In the genomic region with DNA sequence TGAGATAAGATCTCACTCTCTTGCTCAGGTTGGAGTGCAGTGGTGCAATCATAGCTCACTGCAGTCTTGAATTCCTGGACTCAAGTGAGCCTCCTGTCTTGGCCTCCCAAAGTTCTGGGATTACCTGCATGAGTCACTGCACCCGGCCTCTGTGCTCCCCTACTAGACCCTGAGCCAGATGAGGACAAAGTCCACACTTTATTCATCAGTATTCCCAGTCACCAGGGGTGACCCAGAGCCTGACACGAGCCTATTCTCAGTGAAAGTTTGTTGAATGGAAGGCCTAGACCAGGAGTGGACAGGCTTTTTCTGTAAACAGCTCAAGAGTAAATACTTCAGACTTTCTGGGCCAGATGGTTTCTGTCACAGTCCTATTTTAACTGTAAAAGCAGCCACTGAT, we compare ENCODE assay signal across 1 cellular context.
TF ChIP-seq lines count a peak whose summit lies in the region.

No MANE protein-coding gene starts in this region.

TF ChIP-seq in HepG2, 621 proteins besides CTCF, POLR2A, EP300 and RAD21 (continued from another document and continues in another):
- TF ChIP-seq, protein P1, sequence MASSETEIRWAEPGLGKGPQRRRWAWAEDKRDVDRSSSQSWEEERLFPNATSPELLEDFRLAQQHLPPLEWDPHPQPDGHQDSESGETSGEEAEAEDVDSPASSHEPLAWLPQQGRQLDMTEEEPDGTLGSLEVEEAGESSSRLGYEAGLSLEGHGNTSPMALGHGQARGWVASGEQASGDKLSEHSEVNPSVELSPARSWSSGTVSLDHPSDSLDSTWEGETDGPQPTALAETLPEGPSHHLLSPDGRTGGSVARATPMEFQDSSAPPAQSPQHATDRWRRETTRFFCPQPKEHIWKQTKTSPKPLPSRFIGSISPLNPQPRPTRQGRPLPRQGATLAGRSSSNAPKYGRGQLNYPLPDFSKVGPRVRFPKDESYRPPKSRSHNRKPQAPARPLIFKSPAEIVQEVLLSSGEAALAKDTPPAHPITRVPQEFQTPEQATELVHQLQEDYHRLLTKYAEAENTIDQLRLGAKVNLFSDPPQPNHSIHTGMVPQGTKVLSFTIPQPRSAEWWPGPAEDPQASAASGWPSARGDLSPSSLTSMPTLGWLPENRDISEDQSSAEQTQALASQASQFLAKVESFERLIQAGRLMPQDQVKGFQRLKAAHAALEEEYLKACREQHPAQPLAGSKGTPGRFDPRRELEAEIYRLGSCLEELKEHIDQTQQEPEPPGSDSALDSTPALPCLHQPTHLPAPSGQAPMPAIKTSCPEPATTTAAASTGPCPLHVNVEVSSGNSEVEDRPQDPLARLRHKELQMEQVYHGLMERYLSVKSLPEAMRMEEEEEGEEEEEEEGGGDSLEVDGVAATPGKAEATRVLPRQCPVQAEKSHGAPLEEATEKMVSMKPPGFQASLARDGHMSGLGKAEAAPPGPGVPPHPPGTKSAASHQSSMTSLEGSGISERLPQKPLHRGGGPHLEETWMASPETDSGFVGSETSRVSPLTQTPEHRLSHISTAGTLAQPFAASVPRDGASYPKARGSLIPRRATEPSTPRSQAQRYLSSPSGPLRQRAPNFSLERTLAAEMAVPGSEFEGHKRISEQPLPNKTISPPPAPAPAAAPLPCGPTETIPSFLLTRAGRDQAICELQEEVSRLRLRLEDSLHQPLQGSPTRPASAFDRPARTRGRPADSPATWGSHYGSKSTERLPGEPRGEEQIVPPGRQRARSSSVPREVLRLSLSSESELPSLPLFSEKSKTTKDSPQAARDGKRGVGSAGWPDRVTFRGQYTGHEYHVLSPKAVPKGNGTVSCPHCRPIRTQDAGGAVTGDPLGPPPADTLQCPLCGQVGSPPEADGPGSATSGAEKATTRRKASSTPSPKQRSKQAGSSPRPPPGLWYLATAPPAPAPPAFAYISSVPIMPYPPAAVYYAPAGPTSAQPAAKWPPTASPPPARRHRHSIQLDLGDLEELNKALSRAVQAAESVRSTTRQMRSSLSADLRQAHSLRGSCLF (CRISPR knock-in tag; IDR thresholded peaks at IDR 0.05; ENCODE audit: borderline replicate concordance) = no peak
- TF ChIP-seq REL (CRISPR knock-in tag; conservative IDR thresholded peaks at IDR 0.05) (no peak), HOXA5 (CRISPR knock-in tag; IDR thresholded peaks at IDR 0.05) (no peak), KLF11 (CRISPR knock-in tag; IDR thresholded peaks at IDR 0.05) (no peak), NR1H2 (CRISPR knock-in tag; IDR thresholded peaks at IDR 0.05; ENCODE audit: borderline replicate concordance, low read depth) (no peak), SNAI1 (CRISPR knock-in tag; IDR thresholded peaks at IDR 0.05; ENCODE audit: borderline replicate concordance) (no peak), SP140L (CRISPR knock-in tag; IDR thresholded peaks at IDR 0.05; ENCODE audit: borderline replicate concordance) (no peak), ZNF354B (CRISPR knock-in tag; IDR thresholded peaks at IDR 0.05) (no peak), PTBP1 (IDR thresholded peaks at IDR 0.05; ENCODE audit: low read depth, low read length, poor library complexity, severe bottlenecking) (no peak), SIX1 (CRISPR knock-in tag; IDR thresholded peaks at IDR 0.05; ENCODE audit: borderline replicate concordance) (no peak), SUZ12 (IDR thresholded peaks at IDR 0.05; ENCODE audit: low read depth, low read length) (no peak), CREM (IDR thresholded peaks at IDR 0.05) (peak; percentile 37; the same call in 1 of the 2 replicates), CREM (CRISPR knock-in tag; IDR thresholded peaks at IDR 0.05) (no peak), ZBTB38 (CRISPR knock-in tag; IDR thresholded peaks at IDR 0.05) (no peak), ZNF577 (CRISPR knock-in tag; IDR thresholded peaks at IDR 0.05; ENCODE audit: borderline replicate concordance, low read depth) (no peak), FOXK2 (IDR thresholded peaks at IDR 0.05) (no peak), ZNF792 (CRISPR knock-in tag; IDR thresholded peaks at IDR 0.05) (no peak), SSRP1 (CRISPR knock-in tag; IDR thresholded peaks at IDR 0.05) (no peak), ZNF557 (CRISPR knock-in tag; IDR thresholded peaks at IDR 0.05) (no peak), ETV6 (CRISPR knock-in tag; conservative IDR thresholded peaks at IDR 0.05) (no peak), SYNCRIP (IDR thresholded peaks at IDR 0.05; ENCODE audit: insufficient read depth, low read depth, low read length) (no peak), HMG20A (CRISPR knock-in tag; IDR thresholded peaks at IDR 0.05; ENCODE audit: borderline replicate concordance) (peak; percentile 75; the same call in 1 of the 2 replicates), BRD4 (CRISPR knock-in tag; IDR thresholded peaks at IDR 0.05) (no peak), FOSL2 (CRISPR knock-in tag; IDR thresholded peaks at IDR 0.05) (peak; percentile 96), JUNB (CRISPR knock-in tag; IDR thresholded peaks at IDR 0.05; ENCODE audit: borderline replicate concordance) (no peak), TOE1 (CRISPR knock-in tag; IDR thresholded peaks at IDR 0.05) (no peak), KAT2B (IDR thresholded peaks at IDR 0.05; ENCODE audit: borderline replicate concordance, low read depth, low read length) (no peak), TSC22D2 (CRISPR knock-in tag; IDR thresholded peaks at IDR 0.05; ENCODE audit: borderline replicate concordance) (no peak)
- TF ChIP-seq, protein P2, sequence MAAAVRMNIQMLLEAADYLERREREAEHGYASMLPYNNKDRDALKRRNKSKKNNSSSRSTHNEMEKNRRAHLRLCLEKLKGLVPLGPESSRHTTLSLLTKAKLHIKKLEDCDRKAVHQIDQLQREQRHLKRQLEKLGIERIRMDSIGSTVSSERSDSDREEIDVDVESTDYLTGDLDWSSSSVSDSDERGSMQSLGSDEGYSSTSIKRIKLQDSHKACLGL (CRISPR knock-in tag; IDR thresholded peaks at IDR 0.05) = no peak
- TF ChIP-seq, protein P3, sequence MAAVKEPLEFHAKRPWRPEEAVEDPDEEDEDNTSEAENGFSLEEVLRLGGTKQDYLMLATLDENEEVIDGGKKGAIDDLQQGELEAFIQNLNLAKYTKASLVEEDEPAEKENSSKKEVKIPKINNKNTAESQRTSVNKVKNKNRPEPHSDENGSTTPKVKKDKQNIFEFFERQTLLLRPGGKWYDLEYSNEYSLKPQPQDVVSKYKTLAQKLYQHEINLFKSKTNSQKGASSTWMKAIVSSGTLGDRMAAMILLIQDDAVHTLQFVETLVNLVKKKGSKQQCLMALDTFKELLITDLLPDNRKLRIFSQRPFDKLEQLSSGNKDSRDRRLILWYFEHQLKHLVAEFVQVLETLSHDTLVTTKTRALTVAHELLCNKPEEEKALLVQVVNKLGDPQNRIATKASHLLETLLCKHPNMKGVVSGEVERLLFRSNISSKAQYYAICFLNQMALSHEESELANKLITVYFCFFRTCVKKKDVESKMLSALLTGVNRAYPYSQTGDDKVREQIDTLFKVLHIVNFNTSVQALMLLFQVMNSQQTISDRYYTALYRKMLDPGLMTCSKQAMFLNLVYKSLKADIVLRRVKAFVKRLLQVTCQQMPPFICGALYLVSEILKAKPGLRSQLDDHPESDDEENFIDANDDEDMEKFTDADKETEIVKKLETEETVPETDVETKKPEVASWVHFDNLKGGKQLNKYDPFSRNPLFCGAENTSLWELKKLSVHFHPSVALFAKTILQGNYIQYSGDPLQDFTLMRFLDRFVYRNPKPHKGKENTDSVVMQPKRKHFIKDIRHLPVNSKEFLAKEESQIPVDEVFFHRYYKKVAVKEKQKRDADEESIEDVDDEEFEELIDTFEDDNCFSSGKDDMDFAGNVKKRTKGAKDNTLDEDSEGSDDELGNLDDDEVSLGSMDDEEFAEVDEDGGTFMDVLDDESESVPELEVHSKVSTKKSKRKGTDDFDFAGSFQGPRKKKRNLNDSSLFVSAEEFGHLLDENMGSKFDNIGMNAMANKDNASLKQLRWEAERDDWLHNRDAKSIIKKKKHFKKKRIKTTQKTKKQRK (IDR thresholded peaks at IDR 0.05; ENCODE audit: low read length) = no peak
- TF ChIP-seq, protein P4, sequence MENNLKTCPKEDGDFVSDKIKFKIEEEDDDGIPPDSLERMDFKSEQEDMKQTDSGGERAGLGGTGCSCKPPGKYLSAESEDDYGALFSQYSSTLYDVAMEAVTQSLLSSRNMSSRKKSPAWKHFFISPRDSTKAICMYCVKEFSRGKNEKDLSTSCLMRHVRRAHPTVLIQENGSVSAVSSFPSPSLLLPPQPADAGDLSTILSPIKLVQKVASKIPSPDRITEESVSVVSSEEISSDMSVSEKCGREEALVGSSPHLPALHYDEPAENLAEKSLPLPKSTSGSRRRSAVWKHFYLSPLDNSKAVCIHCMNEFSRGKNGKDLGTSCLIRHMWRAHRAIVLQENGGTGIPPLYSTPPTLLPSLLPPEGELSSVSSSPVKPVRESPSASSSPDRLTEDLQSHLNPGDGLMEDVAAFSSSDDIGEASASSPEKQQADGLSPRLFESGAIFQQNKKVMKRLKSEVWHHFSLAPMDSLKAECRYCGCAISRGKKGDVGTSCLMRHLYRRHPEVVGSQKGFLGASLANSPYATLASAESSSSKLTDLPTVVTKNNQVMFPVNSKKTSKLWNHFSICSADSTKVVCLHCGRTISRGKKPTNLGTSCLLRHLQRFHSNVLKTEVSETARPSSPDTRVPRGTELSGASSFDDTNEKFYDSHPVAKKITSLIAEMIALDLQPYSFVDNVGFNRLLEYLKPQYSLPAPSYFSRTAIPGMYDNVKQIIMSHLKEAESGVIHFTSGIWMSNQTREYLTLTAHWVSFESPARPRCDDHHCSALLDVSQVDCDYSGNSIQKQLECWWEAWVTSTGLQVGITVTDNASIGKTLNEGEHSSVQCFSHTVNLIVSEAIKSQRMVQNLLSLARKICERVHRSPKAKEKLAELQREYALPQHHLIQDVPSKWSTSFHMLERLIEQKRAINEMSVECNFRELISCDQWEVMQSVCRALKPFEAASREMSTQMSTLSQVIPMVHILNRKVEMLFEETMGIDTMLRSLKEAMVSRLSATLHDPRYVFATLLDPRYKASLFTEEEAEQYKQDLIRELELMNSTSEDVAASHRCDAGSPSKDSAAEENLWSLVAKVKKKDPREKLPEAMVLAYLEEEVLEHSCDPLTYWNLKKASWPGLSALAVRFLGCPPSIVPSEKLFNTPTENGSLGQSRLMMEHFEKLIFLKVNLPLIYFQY (CRISPR knock-in tag; IDR thresholded peaks at IDR 0.05; ENCODE audit: borderline replicate concordance) = peak; percentile 91
- TF ChIP-seq, protein P5, sequence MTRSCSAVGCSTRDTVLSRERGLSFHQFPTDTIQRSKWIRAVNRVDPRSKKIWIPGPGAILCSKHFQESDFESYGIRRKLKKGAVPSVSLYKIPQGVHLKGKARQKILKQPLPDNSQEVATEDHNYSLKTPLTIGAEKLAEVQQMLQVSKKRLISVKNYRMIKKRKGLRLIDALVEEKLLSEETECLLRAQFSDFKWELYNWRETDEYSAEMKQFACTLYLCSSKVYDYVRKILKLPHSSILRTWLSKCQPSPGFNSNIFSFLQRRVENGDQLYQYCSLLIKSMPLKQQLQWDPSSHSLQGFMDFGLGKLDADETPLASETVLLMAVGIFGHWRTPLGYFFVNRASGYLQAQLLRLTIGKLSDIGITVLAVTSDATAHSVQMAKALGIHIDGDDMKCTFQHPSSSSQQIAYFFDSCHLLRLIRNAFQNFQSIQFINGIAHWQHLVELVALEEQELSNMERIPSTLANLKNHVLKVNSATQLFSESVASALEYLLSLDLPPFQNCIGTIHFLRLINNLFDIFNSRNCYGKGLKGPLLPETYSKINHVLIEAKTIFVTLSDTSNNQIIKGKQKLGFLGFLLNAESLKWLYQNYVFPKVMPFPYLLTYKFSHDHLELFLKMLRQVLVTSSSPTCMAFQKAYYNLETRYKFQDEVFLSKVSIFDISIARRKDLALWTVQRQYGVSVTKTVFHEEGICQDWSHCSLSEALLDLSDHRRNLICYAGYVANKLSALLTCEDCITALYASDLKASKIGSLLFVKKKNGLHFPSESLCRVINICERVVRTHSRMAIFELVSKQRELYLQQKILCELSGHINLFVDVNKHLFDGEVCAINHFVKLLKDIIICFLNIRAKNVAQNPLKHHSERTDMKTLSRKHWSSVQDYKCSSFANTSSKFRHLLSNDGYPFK (CRISPR knock-in tag; IDR thresholded peaks at IDR 0.05; ENCODE audit: borderline replicate concordance) = no peak
- TF ChIP-seq, protein P6, sequence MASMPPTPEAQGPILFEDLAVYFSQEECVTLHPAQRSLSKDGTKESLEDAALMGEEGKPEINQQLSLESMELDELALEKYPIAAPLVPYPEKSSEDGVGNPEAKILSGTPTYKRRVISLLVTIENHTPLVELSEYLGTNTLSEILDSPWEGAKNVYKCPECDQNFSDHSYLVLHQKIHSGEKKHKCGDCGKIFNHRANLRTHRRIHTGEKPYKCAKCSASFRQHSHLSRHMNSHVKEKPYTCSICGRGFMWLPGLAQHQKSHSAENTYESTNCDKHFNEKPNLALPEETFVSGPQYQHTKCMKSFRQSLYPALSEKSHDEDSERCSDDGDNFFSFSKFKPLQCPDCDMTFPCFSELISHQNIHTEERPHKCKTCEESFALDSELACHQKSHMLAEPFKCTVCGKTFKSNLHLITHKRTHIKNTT (CRISPR knock-in tag; IDR thresholded peaks at IDR 0.05) = no peak
